In the genomic region with DNA sequence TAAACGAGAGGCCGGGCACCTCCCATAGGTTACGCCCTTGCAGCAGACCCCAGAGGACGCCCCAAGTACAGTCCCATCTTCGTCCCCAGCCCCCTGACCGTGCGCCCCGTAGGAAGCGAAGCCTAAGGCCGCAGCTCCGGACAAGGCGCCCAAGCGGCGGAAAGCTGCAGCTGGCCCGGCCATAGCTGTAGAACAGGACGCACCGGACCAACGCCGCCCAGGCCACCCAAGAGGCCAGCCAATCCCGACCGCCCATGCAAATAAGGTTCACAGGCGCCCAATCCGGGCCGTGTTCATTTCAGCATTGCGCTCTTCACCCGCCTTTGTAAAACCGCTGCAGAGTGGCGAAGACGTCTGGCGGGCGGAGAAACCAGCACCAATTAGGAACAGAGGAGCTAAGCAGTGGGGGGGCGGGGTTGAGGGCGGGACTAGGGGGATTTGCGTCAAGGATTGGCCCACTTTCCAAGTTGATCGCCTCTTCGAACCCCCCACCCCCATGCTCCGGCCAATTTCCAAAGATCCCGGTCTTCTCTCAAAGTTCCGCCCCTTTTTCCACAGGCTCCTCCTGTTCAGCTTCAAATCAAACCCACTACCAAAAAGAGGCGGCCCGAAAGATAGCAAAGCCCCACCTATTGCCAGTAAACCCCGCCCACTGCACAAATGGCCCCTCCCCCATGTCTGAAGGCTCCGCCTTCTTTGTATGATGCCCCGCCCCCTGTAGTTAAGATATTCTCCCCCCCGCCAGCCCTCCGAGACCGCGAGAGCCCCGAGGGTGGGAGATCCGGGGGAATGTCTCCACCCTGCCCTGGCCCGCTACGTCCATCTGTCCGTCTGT, we compare ENCODE assay signal across 1 cellular context.
A peak's percentile ranks its signal among the peaks of the same experiment; 100 is the strongest.
TF ChIP-seq lines count a peak whose summit lies in the region.

A gene (minus strand): TSS at position 196 of the 835 bp plus-strand sequence. CDS start 13 bp downstream, at position 183.

TF ChIP-seq in HepG2, 621 proteins besides CTCF, POLR2A, EP300 and RAD21 (continued from another document and continues in another):
- TF ChIP-seq, protein P1, sequence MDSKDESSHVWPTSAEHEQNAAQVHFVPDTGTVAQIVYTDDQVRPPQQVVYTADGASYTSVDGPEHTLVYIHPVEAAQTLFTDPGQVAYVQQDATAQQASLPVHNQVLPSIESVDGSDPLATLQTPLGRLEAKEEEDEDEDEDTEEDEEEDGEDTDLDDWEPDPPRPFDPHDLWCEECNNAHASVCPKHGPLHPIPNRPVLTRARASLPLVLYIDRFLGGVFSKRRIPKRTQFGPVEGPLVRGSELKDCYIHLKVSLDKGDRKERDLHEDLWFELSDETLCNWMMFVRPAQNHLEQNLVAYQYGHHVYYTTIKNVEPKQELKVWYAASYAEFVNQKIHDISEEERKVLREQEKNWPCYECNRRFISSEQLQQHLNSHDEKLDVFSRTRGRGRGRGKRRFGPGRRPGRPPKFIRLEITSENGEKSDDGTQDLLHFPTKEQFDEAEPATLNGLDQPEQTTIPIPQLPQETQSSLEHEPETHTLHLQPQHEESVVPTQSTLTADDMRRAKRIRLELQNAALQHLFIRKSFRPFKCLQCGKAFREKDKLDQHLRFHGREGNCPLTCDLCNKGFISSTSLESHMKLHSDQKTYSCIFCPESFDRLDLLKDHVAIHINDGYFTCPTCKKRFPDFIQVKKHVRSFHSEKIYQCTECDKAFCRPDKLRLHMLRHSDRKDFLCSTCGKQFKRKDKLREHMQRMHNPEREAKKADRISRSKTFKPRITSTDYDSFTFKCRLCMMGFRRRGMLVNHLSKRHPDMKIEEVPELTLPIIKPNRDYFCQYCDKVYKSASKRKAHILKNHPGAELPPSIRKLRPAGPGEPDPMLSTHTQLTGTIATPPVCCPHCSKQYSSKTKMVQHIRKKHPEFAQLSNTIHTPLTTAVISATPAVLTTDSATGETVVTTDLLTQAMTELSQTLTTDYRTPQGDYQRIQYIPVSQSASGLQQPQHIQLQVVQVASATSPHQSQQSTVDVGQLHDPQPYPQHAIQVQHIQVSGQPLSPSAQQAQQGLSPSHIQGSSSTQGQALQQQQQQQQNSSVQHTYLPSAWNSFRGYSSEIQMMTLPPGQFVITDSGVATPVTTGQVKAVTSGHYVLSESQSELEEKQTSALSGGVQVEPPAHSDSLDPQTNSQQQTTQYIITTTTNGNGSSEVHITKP (CRISPR knock-in tag; IDR thresholded peaks at IDR 0.05; ENCODE audit: low read depth), result peak; percentile 75; the same call in 1 of the 2 replicates
- TF ChIP-seq, protein P2, sequence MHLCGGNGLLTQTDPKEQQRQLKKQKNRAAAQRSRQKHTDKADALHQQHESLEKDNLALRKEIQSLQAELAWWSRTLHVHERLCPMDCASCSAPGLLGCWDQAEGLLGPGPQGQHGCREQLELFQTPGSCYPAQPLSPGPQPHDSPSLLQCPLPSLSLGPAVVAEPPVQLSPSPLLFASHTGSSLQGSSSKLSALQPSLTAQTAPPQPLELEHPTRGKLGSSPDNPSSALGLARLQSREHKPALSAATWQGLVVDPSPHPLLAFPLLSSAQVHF (CRISPR knock-in tag; IDR thresholded peaks at IDR 0.05), result no peak
- TF ChIP-seq NFYB (CRISPR knock-in tag; IDR thresholded peaks at IDR 0.05) (peak; percentile 86), RFX1 (IDR thresholded peaks at IDR 0.05) (no peak), ZNF879 (CRISPR knock-in tag; IDR thresholded peaks at IDR 0.05) (no peak), ZNF652 (CRISPR knock-in tag; IDR thresholded peaks at IDR 0.05; ENCODE audit: borderline replicate concordance, low read depth) (no peak), ZNF674 (CRISPR knock-in tag; IDR thresholded peaks at IDR 0.05; ENCODE audit: low read depth) (no peak), SETDB1 (CRISPR knock-in tag; IDR thresholded peaks at IDR 0.05; ENCODE audit: borderline replicate concordance) (no peak), MED1 (CRISPR knock-in tag; IDR thresholded peaks at IDR 0.05) (peak; percentile 51; the same call in 1 of the 2 replicates), ZNF496 (CRISPR knock-in tag; IDR thresholded peaks at IDR 0.05; ENCODE audit: insufficient replicate concordance) (no peak), ZNF292 (CRISPR knock-in tag; IDR thresholded peaks at IDR 0.05; ENCODE audit: borderline replicate concordance, low read depth) (no peak), ZNF510 (CRISPR knock-in tag; IDR thresholded peaks at IDR 0.05; ENCODE audit: low read depth) (no peak), MAF1 (CRISPR knock-in tag; IDR thresholded peaks at IDR 0.05; ENCODE audit: borderline replicate concordance) (0 out of 2 replicates have a peak, but pooled peaks have one; percentile 33), ZNF724P (CRISPR knock-in tag; IDR thresholded peaks at IDR 0.05; ENCODE audit: borderline replicate concordance) (no peak), POLR2G (IDR thresholded peaks at IDR 0.05; ENCODE audit: low read depth, low read length) (peak; percentile 96)
- TF ChIP-seq, protein P3, sequence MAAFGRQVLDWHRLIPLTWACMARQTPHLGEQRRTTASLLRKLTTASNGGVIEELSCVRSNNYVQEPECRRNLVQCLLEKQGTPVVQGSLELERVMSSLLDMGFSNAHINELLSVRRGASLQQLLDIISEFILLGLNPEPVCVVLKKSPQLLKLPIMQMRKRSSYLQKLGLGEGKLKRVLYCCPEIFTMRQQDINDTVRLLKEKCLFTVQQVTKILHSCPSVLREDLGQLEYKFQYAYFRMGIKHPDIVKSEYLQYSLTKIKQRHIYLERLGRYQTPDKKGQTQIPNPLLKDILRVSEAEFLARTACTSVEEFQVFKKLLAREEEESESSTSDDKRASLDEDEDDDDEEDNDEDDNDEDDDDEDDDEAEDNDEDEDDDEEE (CRISPR knock-in tag; IDR thresholded peaks at IDR 0.05), result no peak
- TF ChIP-seq, protein P4, sequence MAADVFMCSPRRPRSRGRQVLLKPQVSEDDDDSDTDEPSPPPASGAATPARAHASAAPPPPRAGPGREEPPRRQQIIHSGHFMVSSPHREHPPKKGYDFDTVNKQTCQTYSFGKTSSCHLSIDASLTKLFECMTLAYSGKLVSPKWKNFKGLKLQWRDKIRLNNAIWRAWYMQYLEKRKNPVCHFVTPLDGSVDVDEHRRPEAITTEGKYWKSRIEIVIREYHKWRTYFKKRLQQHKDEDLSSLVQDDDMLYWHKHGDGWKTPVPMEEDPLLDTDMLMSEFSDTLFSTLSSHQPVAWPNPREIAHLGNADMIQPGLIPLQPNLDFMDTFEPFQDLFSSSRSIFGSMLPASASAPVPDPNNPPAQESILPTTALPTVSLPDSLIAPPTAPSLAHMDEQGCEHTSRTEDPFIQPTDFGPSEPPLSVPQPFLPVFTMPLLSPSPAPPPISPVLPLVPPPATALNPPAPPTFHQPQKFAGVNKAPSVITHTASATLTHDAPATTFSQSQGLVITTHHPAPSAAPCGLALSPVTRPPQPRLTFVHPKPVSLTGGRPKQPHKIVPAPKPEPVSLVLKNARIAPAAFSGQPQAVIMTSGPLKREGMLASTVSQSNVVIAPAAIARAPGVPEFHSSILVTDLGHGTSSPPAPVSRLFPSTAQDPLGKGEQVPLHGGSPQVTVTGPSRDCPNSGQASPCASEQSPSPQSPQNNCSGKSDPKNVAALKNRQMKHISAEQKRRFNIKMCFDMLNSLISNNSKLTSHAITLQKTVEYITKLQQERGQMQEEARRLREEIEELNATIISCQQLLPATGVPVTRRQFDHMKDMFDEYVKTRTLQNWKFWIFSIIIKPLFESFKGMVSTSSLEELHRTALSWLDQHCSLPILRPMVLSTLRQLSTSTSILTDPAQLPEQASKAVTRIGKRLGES (CRISPR knock-in tag; IDR thresholded peaks at IDR 0.05; ENCODE audit: borderline replicate concordance), result peak; percentile 35; the same call in 1 of the 2 replicates
- TF ChIP-seq, protein P5, sequence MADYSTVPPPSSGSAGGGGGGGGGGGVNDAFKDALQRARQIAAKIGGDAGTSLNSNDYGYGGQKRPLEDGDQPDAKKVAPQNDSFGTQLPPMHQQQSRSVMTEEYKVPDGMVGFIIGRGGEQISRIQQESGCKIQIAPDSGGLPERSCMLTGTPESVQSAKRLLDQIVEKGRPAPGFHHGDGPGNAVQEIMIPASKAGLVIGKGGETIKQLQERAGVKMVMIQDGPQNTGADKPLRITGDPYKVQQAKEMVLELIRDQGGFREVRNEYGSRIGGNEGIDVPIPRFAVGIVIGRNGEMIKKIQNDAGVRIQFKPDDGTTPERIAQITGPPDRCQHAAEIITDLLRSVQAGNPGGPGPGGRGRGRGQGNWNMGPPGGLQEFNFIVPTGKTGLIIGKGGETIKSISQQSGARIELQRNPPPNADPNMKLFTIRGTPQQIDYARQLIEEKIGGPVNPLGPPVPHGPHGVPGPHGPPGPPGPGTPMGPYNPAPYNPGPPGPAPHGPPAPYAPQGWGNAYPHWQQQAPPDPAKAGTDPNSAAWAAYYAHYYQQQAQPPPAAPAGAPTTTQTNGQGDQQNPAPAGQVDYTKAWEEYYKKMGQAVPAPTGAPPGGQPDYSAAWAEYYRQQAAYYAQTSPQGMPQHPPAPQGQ (CRISPR knock-in tag; IDR thresholded peaks at IDR 0.05; ENCODE audit: borderline replicate concordance), result no peak
- TF ChIP-seq, protein P6, sequence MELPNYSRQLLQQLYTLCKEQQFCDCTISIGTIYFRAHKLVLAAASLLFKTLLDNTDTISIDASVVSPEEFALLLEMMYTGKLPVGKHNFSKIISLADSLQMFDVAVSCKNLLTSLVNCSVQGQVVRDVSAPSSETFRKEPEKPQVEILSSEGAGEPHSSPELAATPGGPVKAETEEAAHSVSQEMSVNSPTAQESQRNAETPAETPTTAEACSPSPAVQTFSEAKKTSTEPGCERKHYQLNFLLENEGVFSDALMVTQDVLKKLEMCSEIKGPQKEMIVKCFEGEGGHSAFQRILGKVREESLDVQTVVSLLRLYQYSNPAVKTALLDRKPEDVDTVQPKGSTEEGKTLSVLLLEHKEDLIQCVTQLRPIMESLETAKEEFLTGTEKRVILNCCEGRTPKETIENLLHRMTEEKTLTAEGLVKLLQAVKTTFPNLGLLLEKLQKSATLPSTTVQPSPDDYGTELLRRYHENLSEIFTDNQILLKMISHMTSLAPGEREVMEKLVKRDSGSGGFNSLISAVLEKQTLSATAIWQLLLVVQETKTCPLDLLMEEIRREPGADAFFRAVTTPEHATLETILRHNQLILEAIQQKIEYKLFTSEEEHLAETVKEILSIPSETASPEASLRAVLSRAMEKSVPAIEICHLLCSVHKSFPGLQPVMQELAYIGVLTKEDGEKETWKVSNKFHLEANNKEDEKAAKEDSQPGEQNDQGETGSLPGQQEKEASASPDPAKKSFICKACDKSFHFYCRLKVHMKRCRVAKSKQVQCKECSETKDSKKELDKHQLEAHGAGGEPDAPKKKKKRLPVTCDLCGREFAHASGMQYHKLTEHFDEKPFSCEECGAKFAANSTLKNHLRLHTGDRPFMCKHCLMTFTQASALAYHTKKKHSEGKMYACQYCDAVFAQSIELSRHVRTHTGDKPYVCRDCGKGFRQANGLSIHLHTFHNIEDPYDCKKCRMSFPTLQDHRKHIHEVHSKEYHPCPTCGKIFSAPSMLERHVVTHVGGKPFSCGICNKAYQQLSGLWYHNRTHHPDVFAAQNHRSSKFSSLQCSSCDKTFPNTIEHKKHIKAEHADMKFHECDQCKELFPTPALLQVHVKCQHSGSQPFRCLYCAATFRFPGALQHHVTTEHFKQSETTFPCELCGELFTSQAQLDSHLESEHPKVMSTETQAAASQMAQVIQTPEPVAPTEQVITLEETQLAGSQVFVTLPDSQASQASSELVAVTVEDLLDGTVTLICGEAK (IDR thresholded peaks at IDR 0.05), result no peak
- TF ChIP-seq, protein P6 (CRISPR knock-in tag; IDR thresholded peaks at IDR 0.05), result peak; percentile 61
- TF ChIP-seq, protein P7, sequence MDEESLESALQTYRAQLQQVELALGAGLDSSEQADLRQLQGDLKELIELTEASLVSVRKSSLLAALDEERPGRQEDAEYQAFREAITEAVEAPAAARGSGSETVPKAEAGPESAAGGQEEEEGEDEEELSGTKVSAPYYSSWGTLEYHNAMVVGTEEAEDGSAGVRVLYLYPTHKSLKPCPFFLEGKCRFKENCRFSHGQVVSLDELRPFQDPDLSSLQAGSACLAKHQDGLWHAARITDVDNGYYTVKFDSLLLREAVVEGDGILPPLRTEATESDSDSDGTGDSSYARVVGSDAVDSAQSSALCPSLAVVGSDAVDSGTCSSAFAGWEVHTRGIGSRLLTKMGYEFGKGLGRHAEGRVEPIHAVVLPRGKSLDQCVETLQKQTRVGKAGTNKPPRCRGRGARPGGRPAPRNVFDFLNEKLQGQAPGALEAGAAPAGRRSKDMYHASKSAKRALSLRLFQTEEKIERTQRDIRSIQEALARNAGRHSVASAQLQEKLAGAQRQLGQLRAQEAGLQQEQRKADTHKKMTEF (CRISPR knock-in tag; IDR thresholded peaks at IDR 0.05), result 0 out of 2 replicates have a peak, but pooled peaks have one; percentile 18
